In the genomic region with DNA sequence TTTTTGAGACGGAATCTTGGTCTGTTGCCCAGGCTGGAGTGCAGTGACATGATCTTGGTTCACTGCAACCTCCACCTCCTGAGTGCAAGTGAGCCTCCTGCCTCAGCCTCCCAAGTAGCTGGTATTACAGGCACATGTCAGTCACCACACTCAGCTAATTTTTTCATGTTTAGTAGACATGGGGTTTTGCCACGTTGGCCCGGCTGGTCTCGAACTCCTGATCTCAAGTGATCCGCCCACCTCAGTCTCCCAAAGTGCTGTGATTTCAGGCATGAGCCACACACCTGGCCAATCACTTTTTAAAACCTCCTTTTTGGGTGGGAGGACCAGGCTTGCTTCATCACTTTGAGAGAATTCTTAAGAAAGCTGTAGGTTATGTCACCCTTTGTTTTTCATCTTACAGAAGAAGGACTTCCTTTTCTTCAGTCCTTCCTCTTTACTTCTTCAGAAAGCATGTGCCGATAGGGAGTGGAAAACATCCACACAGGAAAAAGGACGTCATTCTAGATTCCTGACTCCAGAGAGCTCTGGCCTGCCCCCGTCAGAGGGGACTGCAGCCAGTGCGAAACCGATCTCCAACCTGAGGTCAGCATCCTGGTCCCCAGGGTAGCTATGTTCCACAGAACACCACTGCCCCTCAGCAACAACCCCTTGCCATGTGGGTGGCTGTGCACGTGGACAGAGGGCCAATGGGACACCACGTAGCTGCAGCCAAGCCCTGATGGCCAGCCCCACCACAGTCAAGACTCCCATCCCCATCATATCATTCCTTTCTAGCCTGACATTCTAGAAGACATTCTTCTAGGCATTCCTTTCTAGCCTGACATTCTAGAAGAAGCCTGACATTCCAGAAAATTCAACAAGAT, we compare ENCODE assay signal across 13 cellular contexts. TPM values are rescaled to one million over a fixed set of nuclear protein-coding genes. Genes with fewer than 3 reads are reported as not detected.
DNase-seq lines count a peak whose midpoint lies in the region; ATAC-seq and TF ChIP-seq lines count a peak whose summit lies in the region.
"Had no signal": no experiment of that assay in that cellular context is flagged by ENCODE, and none has a peak within 500 bp of the region (broad histone marks: within the 10 kb centered on the region; RNA-seq: fewer than 3 reads in every experiment).

No MANE protein-coding gene starts in this region.

- peak overlapping the region; percentile 81 for H3K23ac ChIP-seq in IMR-90 (ENCODE audit: low read depth, low read length)

- H2AFZ ChIP-seq in IMR-90 (replicated peaks; ENCODE audit: low read length, poor library complexity) = peak overlapping the region; percentile 47
- H2AFZ ChIP-seq: GM23248 had no signal

- intact Hi-C loops in IMR-90 (cut with micrococcal nuclease) (no loop called here), left cardiac atrium (cut with DNase I) (no loop called here), sigmoid colon (cut with DNase I) (no loop called here)

- peaks cover 13% of the 10 kb centered on the region for H3K4me1 ChIP-seq in IMR-90 (ENCODE audit: control insufficient read depth, insufficient read depth, low read length)
- peaks cover 0 to 23% (median 12%) of the 10 kb centered on the region in 4 donors for H3K4me1 ChIP-seq in sigmoid colon

- peak overlapping the region; percentile 91 for H2BK20ac ChIP-seq in IMR-90 (ENCODE audit: low read depth, low read length)

- no peak for TF ChIP-seq POLR2A in IMR-90 (IDR thresholded peaks at IDR 0.05; ENCODE audit: low read depth, low read length)
- no peak for TF ChIP-seq POLR2A in sigmoid colon (IDR thresholded peaks at IDR 0.05)

- ATAC-seq in IMR-90 (ENCODE audit: low read depth) (peak; percentile 42; the same call in 1 of the 2 replicates), left cardiac atrium (peak; percentile 55 to 58)

- H3K27ac ChIP-seq in IMR-90 (ENCODE audit: insufficient read depth, low read length) = no peak overlapping the region
- peak overlapping the region in 2 of 4 donors; percentile 40 to 55 for H3K27ac ChIP-seq in sigmoid colon
- H3K27ac ChIP-seq: GM23248 had no signal

- no peaks in the 10 kb centered on the region for H4K20me1 ChIP-seq in IMR-90 (ENCODE audit: insufficient read depth, low read length)

- H2BK120ac ChIP-seq in IMR-90 (ENCODE audit: low read depth, low read length) = peak overlapping the region; percentile 92

- peak overlapping the region; percentile 69 for H2BK5ac ChIP-seq in IMR-90 (ENCODE audit: low read depth, low read length, poor library complexity, severe bottlenecking)

- in situ Hi-C loops in IMR-90 (cut with MboI; ENCODE audit: low sequenced_read_pairs) = no loop called here

- H3K9me3 ChIP-seq in IMR-90 (ENCODE audit: control insufficient read depth, insufficient read depth, low read length) (no peaks in the 10 kb centered on the region), sigmoid colon (no peaks in the 10 kb centered on the region)

- H3K9me1 ChIP-seq in IMR-90 (ENCODE audit: insufficient read depth, low read length) = peaks cover 8% of the 10 kb centered on the region

- H3K18ac ChIP-seq in IMR-90 (ENCODE audit: low read depth, low read length) = peak overlapping the region; percentile 46; the same call in 1 of the 2 replicates

- peak in 1 of 4 donors; percentile 56 for TF ChIP-seq EP300 in sigmoid colon (IDR thresholded peaks at IDR 0.05)

- CTCF ChIA-PET in IMR-90 (lab: Yijun Ruan, JAX) = interaction anchor here (0.6 to 0.7 kb wide), 4 partner anchors 20 to 1781 kb away, joined by 4 to 5 read pairs (median 4); no protein-coding TSS in a partner anchor

- TF ChIP-seq CTCF in IMR-90 (conservative IDR thresholded peaks at IDR 0.05; ENCODE audit: low read depth, low read length) = no peak
- TF ChIP-seq CTCF in sigmoid colon (IDR thresholded peaks at IDR 0.05) = no peak

- H3K4me3 ChIP-seq in IMR-90 (ENCODE audit: insufficient read depth, low read depth, low read length) (no peak overlapping the region), sigmoid colon (no peak overlapping the region)
- H3K4me3 ChIP-seq: GM23248 had no signal

- H2BK15ac ChIP-seq in IMR-90 (ENCODE audit: low read depth, low read length) = 0 out of 3 replicates have a peak overlapping the region, but pooled peaks have one; percentile 58

- peak overlapping the region; percentile 37; the same call in 1 of the 2 replicates for H3K14ac ChIP-seq in IMR-90 (replicated peaks; ENCODE audit: low read depth, low read length)

- 89% methylated on average over 6 of the region's 12 CpGs; no CpG with 5 or more reads in 1 of the 2 experiments for WGBS in IMR-90 (ENCODE audit: extremely low coverage in 2 of 2, insufficient read length in 1 of 2), 2 experiments
- WGBS in sigmoid colon, 2 donors = 78 to 83% methylated on average over 12 of the region's 12 CpGs

- H3K4ac ChIP-seq in IMR-90 (ENCODE audit: low read depth, low read length) = peak overlapping the region; percentile 68

- peak overlapping the region; percentile 39 for H2AK9ac ChIP-seq in IMR-90 (replicated peaks; ENCODE audit: low read depth, low read length, poor library complexity)

- BruUV-seq in IMR-90 (replicated peaks; lab: Mats Ljungman, UMichigan) = no TSS peak

- H4K91ac ChIP-seq in IMR-90 (ENCODE audit: insufficient read depth, low read depth, low read length) = peak overlapping the region; percentile 54

- no peak overlapping the region; the same call in 1 of the 2 replicates for H3K56ac ChIP-seq in IMR-90 (ENCODE audit: extremely low read depth, insufficient read depth, low read length)

- peak overlapping the region; percentile 10 to 71; a peak in 2 of 4 replicates for H4K8ac ChIP-seq in IMR-90 (ENCODE audit: low read depth in 2 of 2, low read length in 2 of 2)

- H3K79me1 ChIP-seq in IMR-90 (ENCODE audit: low read depth in 1 of 2, low read length in 2 of 2) = no peaks in the 10 kb centered on the region

- H3K9ac ChIP-seq in IMR-90 (ENCODE audit: low read depth, low read length) = no peak overlapping the region
- H3K9ac ChIP-seq: GM23248 had no signal

- dilution Hi-C loops in IMR-90 (cut with HindIII; ENCODE audit: low sequenced_read_pairs, unreplicated experiment) = no loop called here

- TF ChIP-seq RAD21 in IMR-90 (IDR thresholded peaks at IDR 0.05; ENCODE audit: low read length) = no peak

- DNase-seq in IMR-90 = no peak
- peak; percentile 89 for DNase-seq in SKM-1 treated with dmso at 0.1 percent for 144 hours (lab: John Stamatoyannopoulos, UW; ENCODE audit: unreplicated experiment)
- peak; percentile 48 for DNase-seq in left cardiac atrium
- DNase-seq in sigmoid colon = peak; percentile 74
- no peak for DNase-seq in SW 1271 (lab: John Stamatoyannopoulos, UW)
- no peak for DNase-seq in occipital lobe (lab: John Stamatoyannopoulos, UW)
- DNase-seq in glomerular visceral epithelial cell (ENCODE audit: extremely low spot score) = no peak
- DNase-seq in hippocampal formation (lab: John Stamatoyannopoulos, UW) = no peak
- DNase-seq: activated CD4-positive, CD25-positive, alpha-beta regulatory T cell treated with anti-CD3 and anti-CD28 coated beads, Interleukin-2, amount 50 U/mL, for 72 hours; amniotic stem cell; NCI-H1417 treated with DMSO at 0.1 percent for 48 hours had no signal

- no peak overlapping the region; the same call in 1 of the 2 replicates for H4K5ac ChIP-seq in IMR-90 (ENCODE audit: low read depth, low read length)

- POLR2A ChIA-PET in IMR-90 (lab: Charles Lee; ENCODE audit: unreplicated experiment) = interaction anchor here (0.6 kb wide), 1 partner anchor 40 kb away, joined by 3 read pairs; no protein-coding TSS in a partner anchor

- peak overlapping the region; percentile 42; the same call in 1 of the 2 replicates for H3K4me2 ChIP-seq in IMR-90 (ENCODE audit: low read depth, low read length)

- no peaks in the 10 kb centered on the region for H3K36me3 ChIP-seq in IMR-90 (ENCODE audit: control insufficient read depth, insufficient read depth, low read length)
- no peaks in the 10 kb centered on the region for H3K36me3 ChIP-seq in sigmoid colon

- H2AK5ac ChIP-seq in IMR-90 (ENCODE audit: low read depth, low read length) = peak overlapping the region; percentile 87

- H3K27me3 ChIP-seq in IMR-90 (ENCODE audit: control insufficient read depth, insufficient read depth, low read length) = no peaks in the 10 kb centered on the region
- H3K27me3 ChIP-seq in sigmoid colon = no peaks in the 10 kb centered on the region

TF ChIP-seq in IMR-90, 13 proteins besides CTCF, POLR2A, EP300 and RAD21:
- no peak for TF ChIP-seq USF2 (IDR thresholded peaks at IDR 0.05; ENCODE audit: low read depth, low read length)
- TF ChIP-seq RFX5 (IDR thresholded peaks at IDR 0.05; ENCODE audit: low read depth, low read length) = no peak
- no peak for TF ChIP-seq CEBPB (IDR thresholded peaks at IDR 0.05; ENCODE audit: low read depth, low read length)
- no peak for TF ChIP-seq SMC3 (IDR thresholded peaks at IDR 0.05; ENCODE audit: low read depth, low read length)

RNA-seq across cellular contexts. Expression of gene NCF2, which starts 21.9 kb away (rescaled TPM):
- 2.8 and 3.2 TPM in 2 replicates for total RNA-seq in IMR-90 (2012; rRNA removed)
- polyA plus RNA-seq in IMR-90 (2012; rRNA removed) = 2.6 and 4.2 TPM in 2 replicates
- 0.45 and 1.8 TPM in 2 replicates for polyA plus RNA-seq in IMR-90 (2012; cell fraction: cytosol; rRNA removed)
- 0.52 and 0.64 TPM in 2 replicates for polyA plus RNA-seq in IMR-90 (2012; cell fraction: nucleus; rRNA removed; ENCODE audit: low replicate concordance)
- 10 to 100 TPM in 1 of 2 donors, 1 to 10 TPM in 1; 9.7 to 16.0 TPM for total RNA-seq in left cardiac atrium
- total RNA-seq in sigmoid colon = 10 to 100 TPM in 3 of 4 donors, 1 to 10 TPM in 1; 5.0 to 16.3 (median 12.5) TPM
- polyA plus RNA-seq in sigmoid colon = 1 to 10 TPM; 6.0 to 9.2 (median 7.0) TPM
- 4.8 TPM for total RNA-seq in occipital lobe
- total RNA-seq: GM23248, lung microvascular endothelial cell had no signal

Comparison
In these comparisons a context has a peak if more than half of its experiments do, and no peak if none do; other contexts are left out.
1. DNase-seq: peak in SKM-1 treated with dmso at 0.1 percent for 144 hours (single experiment), left cardiac atrium (single experiment) and sigmoid colon (single experiment); none in IMR-90 (single experiment), SW 1271 (0 of 2), occipital lobe (single experiment), glomerular visceral epithelial cell (single experiment) and hippocampal formation (0 of 2).